Comparison of ENCODE assay signal across 21 cellular contexts in genomic region chr22:33854724-33855123, GRCh38.
DNase-seq lines count a peak whose midpoint lies in the region; ATAC-seq, FAIRE-seq and TF ChIP-seq lines count a peak whose summit lies in the region.
"Had no signal": no experiment of that assay in that cellular context is flagged by ENCODE, and none has a peak within 500 bp of the region (broad histone marks: within the 10 kb centered on the region; RNA-seq: fewer than 3 reads in every experiment).

No MANE protein-coding gene starts in this region.

- H3K36me3 Mint-ChIP-seq in natural killer cell: no peaks in the 10 kb centered on the region
- H3K36me3 Mint-ChIP-seq in natural killer cell treated with Interleukin-12 subunit alpha and Interleukin-12 subunit beta and Interleukin-15 and Interleukin-18, amount 100 ng/mL, for 72 hours: no peaks in the 10 kb centered on the region
- H3K36me3 Mint-ChIP-seq in naive B cell: peaks cover 0 to 8% of the 10 kb centered on the region in 2 donors
- no peaks in the 10 kb centered on the region for H3K36me3 Mint-ChIP-seq in activated CD8-positive, alpha-beta memory T cell treated with anti-CD3 and anti-CD28 coated beads, Interleukin-2, amount 10 ng/mL, durations not matched to agents 7 days and 5 days

- DNase-seq in natural killer cell: no peak
- no peak for DNase-seq in natural killer cell treated with Interleukin-12 subunit alpha and Interleukin-12 subunit beta and Interleukin-15 and Interleukin-18, amount 100 ng/mL, for 72 hours (ENCODE audit: low spot score)
- no peak for DNase-seq in adipocyte (ENCODE audit: low read depth)
- DNase-seq in naive B cell: no peak
- no peak for DNase-seq in activated CD8-positive, alpha-beta memory T cell treated with anti-CD3 and anti-CD28 coated beads, Interleukin-2, amount 10 ng/mL, durations not matched to agents 7 days and 5 days
- DNase-seq in NOMO-1 treated with DMSO at 0.1 percent for 48 hours (lab: John Stamatoyannopoulos, UW; ENCODE audit: unreplicated experiment): no peak
- DNase-seq in body of pancreas: no peak
- DNase-seq in GM19239 (ENCODE audit: insufficient read length, low spot score): no peak
- DNase-seq: caudate nucleus; CD4-positive, alpha-beta memory T cell; DMS79 treated with DMSO at 0.1 percent for 48 hours; H7; islet precursor cell; NCI-H1930; NCI-H510A treated with DMSO at 0.1 percent for 48 hours; OCI-M1; T-helper 9 cell had no signal

- H3K27ac Mint-ChIP-seq in natural killer cell (peak overlapping the region; percentile 64 to 89), naive B cell (peak overlapping the region; percentile 50 to 92 (median 74))
- no peak overlapping the region for H3K27ac Mint-ChIP-seq in natural killer cell treated with Interleukin-12 subunit alpha and Interleukin-12 subunit beta and Interleukin-15 and Interleukin-18, amount 100 ng/mL, for 72 hours
- H3K27ac Mint-ChIP-seq in activated CD8-positive, alpha-beta memory T cell treated with anti-CD3 and anti-CD28 coated beads, Interleukin-2, amount 10 ng/mL, durations not matched to agents 7 days and 5 days: no peak overlapping the region

- H3K36me3 ChIP-seq in adipocyte (ENCODE audit: control insufficient read depth, insufficient read depth, low read length, severe bottlenecking) (no peaks in the 10 kb centered on the region), body of pancreas (replicated peaks in 1 of 2; ENCODE audit: insufficient read depth in 1 of 2, low read depth in 2 of 2) (no peaks in the 10 kb centered on the region)
- H3K36me3 ChIP-seq: SJSA1 had no signal

- 93 to 95% methylated on average over 11 of the region's 11 CpGs for WGBS in body of pancreas, 2 donors

- TF ChIP-seq CTCF in natural killer cell (IDR thresholded peaks at IDR 0.05): no peak
- TF ChIP-seq CTCF in body of pancreas (IDR thresholded peaks at IDR 0.05): no peak

- H3K9me3 ChIP-seq in adipocyte (ENCODE audit: control insufficient read depth, low read length): no peaks in the 10 kb centered on the region
- no peaks in the 10 kb centered on the region for H3K9me3 ChIP-seq in body of pancreas
- H3K9me3 ChIP-seq: SJSA1 had no signal

- intact Hi-C loops in natural killer cell (cut with micrococcal nuclease): no loop called here
- intact Hi-C loops in body of pancreas (cut with DNase I): no loop called here

- peak overlapping the region; percentile 77 for H3K9ac ChIP-seq in adipocyte (ENCODE audit: low read length)

- TF ChIP-seq POLR2A in body of pancreas (IDR thresholded peaks at IDR 0.05): no peak

- H3K4me1 Mint-ChIP-seq in natural killer cell (peaks cover 17 to 21% of the 10 kb centered on the region in 2 donors), naive B cell (peaks cover 23 to 57% (median 35%) of the 10 kb centered on the region in 3 donors)
- peaks cover 10 to 12% of the 10 kb centered on the region in 2 donors for H3K4me1 Mint-ChIP-seq in natural killer cell treated with Interleukin-12 subunit alpha and Interleukin-12 subunit beta and Interleukin-15 and Interleukin-18, amount 100 ng/mL, for 72 hours (ENCODE audit: low read depth in 2 of 2)
- peaks cover 4% of the 10 kb centered on the region for H3K4me1 Mint-ChIP-seq in activated CD8-positive, alpha-beta memory T cell treated with anti-CD3 and anti-CD28 coated beads, Interleukin-2, amount 10 ng/mL, durations not matched to agents 7 days and 5 days

- ATAC-seq in natural killer cell (no peak), naive B cell (ENCODE audit: low read depth in 2 of 2) (no peak), body of pancreas (no peak)
- no peak for ATAC-seq in natural killer cell treated with Interleukin-12 subunit alpha and Interleukin-12 subunit beta and Interleukin-15 and Interleukin-18, amount 100 ng/mL, for 72 hours
- ATAC-seq in activated CD8-positive, alpha-beta memory T cell treated with anti-CD3 and anti-CD28 coated beads, Interleukin-2, amount 10 ng/mL, durations not matched to agents 7 days and 5 days: no peak
- ATAC-seq: HepG2 had no signal

- peak overlapping the region; percentile 92 for H3K4me3 Mint-ChIP-seq in natural killer cell
- no peak overlapping the region for H3K4me3 Mint-ChIP-seq in natural killer cell treated with Interleukin-12 subunit alpha and Interleukin-12 subunit beta and Interleukin-15 and Interleukin-18, amount 100 ng/mL, for 72 hours
- H3K4me3 Mint-ChIP-seq in naive B cell: peak overlapping the region in 4 of 8 donors; percentile 78 to 93 (median 90)
- H3K4me3 Mint-ChIP-seq in activated CD8-positive, alpha-beta memory T cell treated with anti-CD3 and anti-CD28 coated beads, Interleukin-2, amount 10 ng/mL, durations not matched to agents 7 days and 5 days: no peak overlapping the region
- H3K4me3 Mint-ChIP-seq: nephron had no signal

- H3K27ac ChIP-seq in body of pancreas: peak overlapping the region in 1 of 4 donors; percentile 80

- no peaks in the 10 kb centered on the region for H3K9me3 Mint-ChIP-seq in natural killer cell
- peaks cover 3% of the 10 kb centered on the region for H3K9me3 Mint-ChIP-seq in natural killer cell treated with Interleukin-12 subunit alpha and Interleukin-12 subunit beta and Interleukin-15 and Interleukin-18, amount 100 ng/mL, for 72 hours
- H3K9me3 Mint-ChIP-seq in naive B cell: peaks cover 0 to 3% (median 0%) of the 10 kb centered on the region in 7 donors
- H3K9me3 Mint-ChIP-seq in activated CD8-positive, alpha-beta memory T cell treated with anti-CD3 and anti-CD28 coated beads, Interleukin-2, amount 10 ng/mL, durations not matched to agents 7 days and 5 days (ENCODE audit: low read depth): no peaks in the 10 kb centered on the region
- H3K9me3 Mint-ChIP-seq: nephron had no signal

- peaks cover 18% of the 10 kb centered on the region for H3K4me1 ChIP-seq in adipocyte (ENCODE audit: control insufficient read depth, insufficient read depth, low read length)
- H3K4me1 ChIP-seq in body of pancreas: peaks cover 7% of the 10 kb centered on the region

- H3K27me3 Mint-ChIP-seq in natural killer cell (ENCODE audit: low read depth in 2 of 2) (no peaks in the 10 kb centered on the region), naive B cell (no peaks in the 10 kb centered on the region)
- H3K27me3 Mint-ChIP-seq in natural killer cell treated with Interleukin-12 subunit alpha and Interleukin-12 subunit beta and Interleukin-15 and Interleukin-18, amount 100 ng/mL, for 72 hours: no peaks in the 10 kb centered on the region
- H3K27me3 Mint-ChIP-seq in activated CD8-positive, alpha-beta memory T cell treated with anti-CD3 and anti-CD28 coated beads, Interleukin-2, amount 10 ng/mL, durations not matched to agents 7 days and 5 days: no peaks in the 10 kb centered on the region
- H3K27me3 Mint-ChIP-seq: CD4-positive, alpha-beta memory T cell had no signal

- FAIRE-seq in GM19239 (lab: Jason Lieb, UNC): no peak
- FAIRE-seq: GM18507, HepG2 had no signal

- no peaks in the 10 kb centered on the region for H3K27me3 ChIP-seq in adipocyte (replicated peaks; ENCODE audit: control insufficient read depth, insufficient read depth, low read length)
- H3K27me3 ChIP-seq in body of pancreas: no peaks in the 10 kb centered on the region
- H3K27me3 ChIP-seq: SJSA1 had no signal

- H3K4me3 ChIP-seq in adipocyte (ENCODE audit: low read length) (no peak overlapping the region), body of pancreas (no peak overlapping the region)

- CTCF ChIA-PET in activated CD8-positive, alpha-beta memory T cell treated with anti-CD3 and anti-CD28 coated beads, Interleukin-2, amount 10 ng/mL, durations not matched to agents 7 days and 5 days (lab: Charles Lee): no interaction called here

Comparison
In these comparisons a context has a peak if more than half of its experiments do, and no peak if none do; other contexts are left out.
1. H3K27ac Mint-ChIP-seq: peak in natural killer cell (2 of 2) and naive B cell (6 of 6); none in natural killer cell treated with Interleukin-12 subunit alpha and Interleukin-12 subunit beta and Interleukin-15 and Interleukin-18, amount 100 ng/mL, for 72 hours (0 of 2) and activated CD8-positive, alpha-beta memory T cell treated with anti-CD3 and anti-CD28 coated beads, Interleukin-2, amount 10 ng/mL, durations not matched to agents 7 days and 5 days (single experiment).